ENCODE assay signal across 19 cellular contexts in genomic region chr2:25076749-25077148, GRCh38. TPM values are rescaled to one million over a fixed set of nuclear protein-coding genes. Genes with fewer than 3 reads are reported as not detected.
DNase-seq lines count a peak whose midpoint lies in the region; ATAC-seq and TF ChIP-seq lines count a peak whose summit lies in the region.
"Had no signal": no experiment of that assay in that cellular context is flagged by ENCODE, and none has a peak within 500 bp of the region (broad histone marks: within the 10 kb centered on the region; RNA-seq: fewer than 3 reads in every experiment).

No MANE protein-coding gene starts in this region.

- intact Hi-C loops in activated CD8-positive, alpha-beta T cell treated with anti-CD3 and anti-CD28 coated beads for 36 hours (cut with micrococcal nuclease), result no loop called here

- POLR2A ChIA-PET in activated CD8-positive, alpha-beta T cell treated with anti-CD3 and anti-CD28 coated beads for 36 hours (lab: Charles Lee), result no interaction called here

- no peak overlapping the region for H3K4me3 Mint-ChIP-seq in activated CD8-positive, alpha-beta T cell treated with anti-CD3 and anti-CD28 coated beads for 36 hours

- peak; percentile 25 for DNase-seq in AG10803 (ENCODE audit: low read depth)
- DNase-seq in GM03348 (ENCODE audit: low spot score), result peak; percentile 23
- peak; percentile 46 for DNase-seq in NCI-H82 treated with DMSO at 0.1 percent for 48 hours (lab: John Stamatoyannopoulos, UW; ENCODE audit: unreplicated experiment)
- peak; percentile 43 for DNase-seq in fibroblast of mammary gland (ENCODE audit: low read depth)
- no peak for DNase-seq in activated CD8-positive, alpha-beta T cell treated with anti-CD3 and anti-CD28 coated beads for 36 hours
- DNase-seq: activated CD4-positive, alpha-beta T cell treated with anti-CD3 and anti-CD28 coated beads, Interleukin-2, amount 50 U/mL, for 1 hour; activated naive CD4-positive, alpha-beta T cell treated with Interleukin-2 at 50 U/mL for 16 hours; activated T-cell treated with anti-CD3 and anti-CD28 coated beads for 4 hours; H7; NCI-H1105 treated with DMSO at 0.1 percent for 48 hours; NCI-H524; OCI-M1; pancreas; small intestine had no signal

- no peak overlapping the region for H3K27ac Mint-ChIP-seq in activated CD8-positive, alpha-beta T cell treated with anti-CD3 and anti-CD28 coated beads for 36 hours

- no peaks in the 10 kb centered on the region for H3K9me3 Mint-ChIP-seq in activated CD8-positive, alpha-beta T cell treated with anti-CD3 and anti-CD28 coated beads for 36 hours

- ATAC-seq in GM21423 (IDR thresholded peaks at IDR 0.05; ENCODE audit: unreplicated experiment), result no peak
- ATAC-seq in activated CD8-positive, alpha-beta T cell treated with anti-CD3 and anti-CD28 coated beads for 36 hours, result no peak
- ATAC-seq in HG03139 (IDR thresholded peaks at IDR 0.05; ENCODE audit: unreplicated experiment), result no peak
- no peak for ATAC-seq in GM18868 (IDR thresholded peaks at IDR 0.05; ENCODE audit: unreplicated experiment)
- ATAC-seq: pancreas had no signal

- CTCF ChIA-PET in activated CD8-positive, alpha-beta T cell treated with anti-CD3 and anti-CD28 coated beads for 36 hours (lab: Charles Lee), result no interaction called here

- no peak overlapping the region for H3K4me3 ChIP-seq in AG10803 (ENCODE audit: low read length)
- no peak overlapping the region for H3K4me3 ChIP-seq in fibroblast of mammary gland (ENCODE audit: control insufficient read depth, low read depth, low read length)
- H3K4me3 ChIP-seq: ascending aorta, pancreas, thoracic aorta had no signal

- H3K27me3 Mint-ChIP-seq in activated CD8-positive, alpha-beta T cell treated with anti-CD3 and anti-CD28 coated beads for 36 hours, result peaks cover 6% of the 10 kb centered on the region

- TF ChIP-seq CTCF in AG10803 (conservative IDR thresholded peaks at IDR 0.05; ENCODE audit: low read length), result no peak
- TF ChIP-seq CTCF in fibroblast of mammary gland (conservative IDR thresholded peaks at IDR 0.05; ENCODE audit: control insufficient read depth, insufficient read depth, low read depth, low read length), result no peak
- TF ChIP-seq CTCF in activated CD8-positive, alpha-beta T cell treated with anti-CD3 and anti-CD28 coated beads for 36 hours (IDR thresholded peaks at IDR 0.05), result no peak

- H3K4me1 Mint-ChIP-seq in activated CD8-positive, alpha-beta T cell treated with anti-CD3 and anti-CD28 coated beads for 36 hours (ENCODE audit: low read depth), result no peaks in the 10 kb centered on the region

- H3K36me3 Mint-ChIP-seq in activated CD8-positive, alpha-beta T cell treated with anti-CD3 and anti-CD28 coated beads for 36 hours (ENCODE audit: low read depth), result no peaks in the 10 kb centered on the region

RNA-seq across cellular contexts. Expression of gene EFR3B, which starts 34.9 kb away (rescaled TPM):
- under 1 TPM; 0.16 to 0.23 TPM for total RNA-seq in activated CD8-positive, alpha-beta T cell treated with anti-CD3 and anti-CD28 coated beads for 36 hours
